Comparison of ENCODE assay signal across 18 cellular contexts in genomic region chr10:96422525-96422924, GRCh38.
DNase-seq lines count a peak whose midpoint lies in the region; ATAC-seq and TF ChIP-seq lines count a peak whose summit lies in the region.
"Had no signal": no experiment of that assay in that cellular context is flagged by ENCODE, and none has a peak within 500 bp of the region (broad histone marks: within the 10 kb centered on the region; RNA-seq: fewer than 3 reads in every experiment).

No MANE protein-coding gene starts in this region.

- H3K23ac ChIP-seq in IMR-90 (ENCODE audit: low read depth, low read length), result no peak overlapping the region

- no peak overlapping the region for H3K4me3 Mint-ChIP-seq in osteocyte (ENCODE audit: unreplicated experiment)
- H3K4me3 Mint-ChIP-seq: CD4-positive, alpha-beta T cell; HFFc6 had no signal

- H3K9me2 ChIP-seq in OCI-LY7 (ENCODE audit: insufficient read depth, low read length), result no peaks in the 10 kb centered on the region

- no peak overlapping the region for H2AK9ac ChIP-seq in IMR-90 (replicated peaks; ENCODE audit: low read depth, low read length, poor library complexity)

- no peaks in the 10 kb centered on the region for H3K36me3 ChIP-seq in IMR-90 (ENCODE audit: control insufficient read depth, insufficient read depth, low read length)
- no peaks in the 10 kb centered on the region for H3K36me3 ChIP-seq in esophagus muscularis mucosa
- H3K36me3 ChIP-seq in OCI-LY7 (ENCODE audit: insufficient read depth, low read length), result no peaks in the 10 kb centered on the region
- H3K36me3 ChIP-seq: BE2C had no signal

- WGBS in IMR-90 (ENCODE audit: extremely low coverage in 2 of 2, insufficient read length in 1 of 2), 2 experiments, result no CpG with 5 or more reads among the region's 9 CpGs
- WGBS in esophagus muscularis mucosa, result 93% methylated on average over 9 of the region's 9 CpGs

- H3K14ac ChIP-seq in IMR-90 (replicated peaks; ENCODE audit: low read depth, low read length), result no peak overlapping the region

- no peaks in the 10 kb centered on the region for H3K4me1 Mint-ChIP-seq in osteocyte (ENCODE audit: unreplicated experiment)

- no peak overlapping the region for H3K4ac ChIP-seq in IMR-90 (ENCODE audit: low read depth, low read length)

- TF ChIP-seq RAD21 in IMR-90 (IDR thresholded peaks at IDR 0.05; ENCODE audit: low read length), result no peak

- in situ Hi-C loops in IMR-90 (cut with MboI; ENCODE audit: low sequenced_read_pairs), result no loop called here

- H4K8ac ChIP-seq in IMR-90 (ENCODE audit: low read depth in 2 of 2, low read length in 2 of 2), result no peak overlapping the region

- no peak overlapping the region for H3K18ac ChIP-seq in IMR-90 (ENCODE audit: low read depth, low read length)

- no peak overlapping the region for H4K91ac ChIP-seq in IMR-90 (ENCODE audit: insufficient read depth, low read depth, low read length)

- H3K27me3 Mint-ChIP-seq in osteocyte (ENCODE audit: unreplicated experiment), result peaks cover 19% of the 10 kb centered on the region
- H3K27me3 Mint-ChIP-seq: IgD-negative memory B cell had no signal

- no peak for DNase-seq in IMR-90
- peak; percentile 88 for DNase-seq in esophagus muscularis mucosa (ENCODE audit: extremely low spot score)
- DNase-seq in osteocyte (ENCODE audit: extremely low spot score, unreplicated experiment), result peak; percentile 66
- DNase-seq in OCI-LY7 (ENCODE audit: low spot score), result no peak
- DNase-seq in GM03348 (ENCODE audit: low spot score), result no peak
- DNase-seq in COLO829 (ENCODE audit: low spot score), result no peak
- DNase-seq: ACHN; BE2C; CD4-positive, alpha-beta T cell; DMS153; DMS79; GDM1; GOT3; H7; HFFc6 had no signal

- H3K9me3 ChIP-seq in IMR-90 (ENCODE audit: control insufficient read depth, insufficient read depth, low read length) (no peaks in the 10 kb centered on the region), esophagus muscularis mucosa (no peaks in the 10 kb centered on the region), OCI-LY7 (ENCODE audit: low read length) (no peaks in the 10 kb centered on the region)
- H3K9me3 ChIP-seq: BE2C had no signal

- ATAC-seq in IMR-90 (ENCODE audit: low read depth), result no peak
- ATAC-seq: HCT116 had no signal

- POLR2A ChIA-PET in IMR-90 (lab: Charles Lee; ENCODE audit: unreplicated experiment) (no interaction called here), OCI-LY7 (lab: Charles Lee) (interaction anchor here (0.7 kb wide), 1 partner anchor 396 kb away, joined by 3 read pairs; no protein-coding TSS in a partner anchor)

- H3K27ac Mint-ChIP-seq in osteocyte (ENCODE audit: unreplicated experiment), result no peak overlapping the region
- H3K27ac Mint-ChIP-seq: CD4-positive, alpha-beta T cell; HFFc6; IgD-negative memory B cell had no signal

- H3K4me2 ChIP-seq in IMR-90 (ENCODE audit: low read depth, low read length), result no peak overlapping the region
- H3K4me2 ChIP-seq in OCI-LY7 (ENCODE audit: low read length), result no peak overlapping the region

- no peak overlapping the region for H2BK5ac ChIP-seq in IMR-90 (ENCODE audit: low read depth, low read length, poor library complexity, severe bottlenecking)

- H3K36me3 Mint-ChIP-seq in osteocyte (ENCODE audit: unreplicated experiment), result no peaks in the 10 kb centered on the region
- H3K36me3 Mint-ChIP-seq: IgD-negative memory B cell had no signal

- H2BK15ac ChIP-seq in IMR-90 (ENCODE audit: low read depth, low read length), result no peak overlapping the region

- H3K27ac ChIP-seq in C4-2B, result peak overlapping the region; percentile 8; the same call in 1 of the 2 replicates
- no peak overlapping the region for H3K27ac ChIP-seq in IMR-90 (ENCODE audit: insufficient read depth, low read length)
- no peak overlapping the region for H3K27ac ChIP-seq in esophagus muscularis mucosa (replicated peaks in 1 of 4)
- no peak overlapping the region for H3K27ac ChIP-seq in OCI-LY7 (ENCODE audit: low read depth, low read length, poor library complexity, severe bottlenecking)

- intact Hi-C loops in IMR-90 (cut with micrococcal nuclease), result no loop called here
- intact Hi-C loops in esophagus muscularis mucosa (cut with DNase I), result no loop called here
- intact Hi-C loops in OCI-LY7 (cut with micrococcal nuclease; ENCODE audit: unreplicated experiment), result no loop called here

- H3K56ac ChIP-seq in IMR-90 (ENCODE audit: extremely low read depth, insufficient read depth, low read length), result no peak overlapping the region

- no peak for TF ChIP-seq CTCF in C4-2B (conservative IDR thresholded peaks at IDR 0.05)
- no peak for TF ChIP-seq CTCF in IMR-90 (conservative IDR thresholded peaks at IDR 0.05; ENCODE audit: low read depth, low read length)
- TF ChIP-seq CTCF in esophagus muscularis mucosa (IDR thresholded peaks at IDR 0.05), result no peak
- TF ChIP-seq CTCF in osteocyte (IDR thresholded peaks at IDR 0.05), result no peak
- no peak for TF ChIP-seq CTCF in OCI-LY7 (conservative IDR thresholded peaks at IDR 0.05; ENCODE audit: low read length)

- H3K4me3 ChIP-seq in IMR-90 (ENCODE audit: insufficient read depth, low read depth, low read length), result no peak overlapping the region
- H3K4me3 ChIP-seq in esophagus muscularis mucosa, result no peak overlapping the region
- H3K4me3 ChIP-seq in OCI-LY7 (ENCODE audit: low read depth, low read length, poor library complexity, severe bottlenecking), result no peak overlapping the region

- no peak overlapping the region for H2BK20ac ChIP-seq in IMR-90 (ENCODE audit: low read depth, low read length)

- no peaks in the 10 kb centered on the region for H3K79me2 ChIP-seq in OCI-LY7 (ENCODE audit: insufficient read depth, low read depth, low read length)

- no peak for TF ChIP-seq EP300 in esophagus muscularis mucosa (IDR thresholded peaks at IDR 0.05)

- H3K9me3 Mint-ChIP-seq in osteocyte (ENCODE audit: unreplicated experiment), result no peaks in the 10 kb centered on the region
- H3K9me3 Mint-ChIP-seq: CD4-positive, alpha-beta T cell; HFFc6; IgD-negative memory B cell had no signal

- H2AFZ ChIP-seq in IMR-90 (replicated peaks; ENCODE audit: low read length, poor library complexity), result peak overlapping the region; percentile 10
- H2AFZ ChIP-seq in OCI-LY7 (ENCODE audit: low read length), result no peak overlapping the region

- no peak overlapping the region for H3K9ac ChIP-seq in IMR-90 (ENCODE audit: low read depth, low read length)

- no peak overlapping the region for H4K5ac ChIP-seq in IMR-90 (ENCODE audit: low read depth, low read length)

- H2BK120ac ChIP-seq in IMR-90 (ENCODE audit: low read depth, low read length), result no peak overlapping the region

- H2AK5ac ChIP-seq in IMR-90 (ENCODE audit: low read depth, low read length), result no peak overlapping the region

- no peaks in the 10 kb centered on the region for H4K20me1 ChIP-seq in IMR-90 (ENCODE audit: insufficient read depth, low read length)
- H4K20me1 ChIP-seq in OCI-LY7 (ENCODE audit: insufficient read depth, low read length), result no peaks in the 10 kb centered on the region

- dilution Hi-C loops in IMR-90 (cut with HindIII; ENCODE audit: low sequenced_read_pairs, unreplicated experiment), result no loop called here

- H3K27me3 ChIP-seq in IMR-90 (ENCODE audit: control insufficient read depth, insufficient read depth, low read length) (no peaks in the 10 kb centered on the region; the same call in 1 of the 2 replicates), esophagus muscularis mucosa (peaks cover 0 to 4% (median 0%) of the 10 kb centered on the region in 4 donors)

- CTCF ChIA-PET in IMR-90 (lab: Yijun Ruan, JAX) (no interaction called here), OCI-LY7 (lab: Charles Lee; ENCODE audit: unreplicated experiment) (no interaction called here)

- no peaks in the 10 kb centered on the region for H3K4me1 ChIP-seq in IMR-90 (ENCODE audit: control insufficient read depth, insufficient read depth, low read length)
- peaks cover 0 to 4% (median 0%) of the 10 kb centered on the region in 4 donors for H3K4me1 ChIP-seq in esophagus muscularis mucosa
- H3K4me1 ChIP-seq in OCI-LY7 (ENCODE audit: insufficient read depth, low read length, poor library complexity, severe bottlenecking), result no peaks in the 10 kb centered on the region

- H3K9me1 ChIP-seq in IMR-90 (ENCODE audit: insufficient read depth, low read length), result no peaks in the 10 kb centered on the region

- TF ChIP-seq POLR2A in IMR-90 (IDR thresholded peaks at IDR 0.05; ENCODE audit: low read depth, low read length) (no peak), esophagus muscularis mucosa (IDR thresholded peaks at IDR 0.05; ENCODE audit: low read depth) (no peak)

- no peaks in the 10 kb centered on the region for H3K79me1 ChIP-seq in IMR-90 (ENCODE audit: low read depth in 1 of 2, low read length in 2 of 2)

- no TSS peak for BruUV-seq in IMR-90 (replicated peaks; lab: Mats Ljungman, UMichigan)
- BruUV-seq in OCI-LY7 (replicated peaks; lab: Mats Ljungman, UMichigan), result no TSS peak

TF ChIP-seq in IMR-90, 13 proteins besides CTCF, POLR2A, EP300 and RAD21:
- TF ChIP-seq FOS (IDR thresholded peaks at IDR 0.05; ENCODE audit: low read depth, low read length) (no peak), MAZ (IDR thresholded peaks at IDR 0.05; ENCODE audit: borderline replicate concordance, low read depth, low read length) (no peak), SMC3 (IDR thresholded peaks at IDR 0.05; ENCODE audit: low read depth, low read length) (no peak), CHD1 (IDR thresholded peaks at IDR 0.05; ENCODE audit: low read depth, low read length) (no peak), RFX5 (IDR thresholded peaks at IDR 0.05; ENCODE audit: low read depth, low read length) (no peak)
- TF ChIP-seq, protein P1, sequence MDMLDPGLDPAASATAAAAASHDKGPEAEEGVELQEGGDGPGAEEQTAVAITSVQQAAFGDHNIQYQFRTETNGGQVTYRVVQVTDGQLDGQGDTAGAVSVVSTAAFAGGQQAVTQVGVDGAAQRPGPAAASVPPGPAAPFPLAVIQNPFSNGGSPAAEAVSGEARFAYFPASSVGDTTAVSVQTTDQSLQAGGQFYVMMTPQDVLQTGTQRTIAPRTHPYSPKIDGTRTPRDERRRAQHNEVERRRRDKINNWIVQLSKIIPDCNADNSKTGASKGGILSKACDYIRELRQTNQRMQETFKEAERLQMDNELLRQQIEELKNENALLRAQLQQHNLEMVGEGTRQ (IDR thresholded peaks at IDR 0.05; ENCODE audit: low read depth, low read length), result no peak
- TF ChIP-seq, protein P2, sequence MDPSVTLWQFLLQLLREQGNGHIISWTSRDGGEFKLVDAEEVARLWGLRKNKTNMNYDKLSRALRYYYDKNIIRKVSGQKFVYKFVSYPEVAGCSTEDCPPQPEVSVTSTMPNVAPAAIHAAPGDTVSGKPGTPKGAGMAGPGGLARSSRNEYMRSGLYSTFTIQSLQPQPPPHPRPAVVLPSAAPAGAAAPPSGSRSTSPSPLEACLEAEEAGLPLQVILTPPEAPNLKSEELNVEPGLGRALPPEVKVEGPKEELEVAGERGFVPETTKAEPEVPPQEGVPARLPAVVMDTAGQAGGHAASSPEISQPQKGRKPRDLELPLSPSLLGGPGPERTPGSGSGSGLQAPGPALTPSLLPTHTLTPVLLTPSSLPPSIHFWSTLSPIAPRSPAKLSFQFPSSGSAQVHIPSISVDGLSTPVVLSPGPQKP (IDR thresholded peaks at IDR 0.05; ENCODE audit: borderline replicate concordance, low read depth, low read length), result no peak

Comparison
In these comparisons a context has a peak if more than half of its experiments do, and no peak if none do; other contexts are left out.
1. DNase-seq: peak in esophagus muscularis mucosa (single experiment) and osteocyte (single experiment); none in IMR-90 (single experiment), OCI-LY7 (single experiment), GM03348 (single experiment) and COLO829 (single experiment).